In genomic region chr2:219116776-219117646, GRCh38 we compare ENCODE assay signal across 1 cellular context.
A peak's percentile ranks its signal among the peaks of the same experiment; 100 is the strongest.
TF ChIP-seq lines count a peak whose summit lies in the region.

No MANE protein-coding gene starts in this region.

TF ChIP-seq in HepG2, 621 proteins besides CTCF, POLR2A, EP300 and RAD21 (continues in another document):
- TF ChIP-seq ZNF225 (CRISPR knock-in tag; IDR thresholded peaks at IDR 0.05) (no peak), RAD51 (IDR thresholded peaks at IDR 0.05; ENCODE audit: borderline replicate concordance) (no peak), FOXO1 (CRISPR knock-in tag; IDR thresholded peaks at IDR 0.05) (peak; percentile 49; the same call in 1 of the 2 replicates), ZNF616 (CRISPR knock-in tag; IDR thresholded peaks at IDR 0.05; ENCODE audit: low read depth) (no peak), ZNF784 (CRISPR knock-in tag; IDR thresholded peaks at IDR 0.05; ENCODE audit: borderline replicate concordance) (peak; percentile 48; the same call in 1 of the 2 replicates), NR2F6 (IDR thresholded peaks at IDR 0.05) (no peak), NR2F6 (CRISPR knock-in tag; IDR thresholded peaks at IDR 0.05) (peak; percentile 44; the same call in 1 of the 2 replicates), HMGXB4 (CRISPR knock-in tag; IDR thresholded peaks at IDR 0.05; ENCODE audit: borderline replicate concordance in 1 of 2, low read depth in 1 of 2) (peak in 1 of 2 experiments; percentile 47; a peak in 1 of 4 replicates), GABPB1 (CRISPR knock-in tag; IDR thresholded peaks at IDR 0.05) (no peak), ZNF10 (CRISPR knock-in tag; IDR thresholded peaks at IDR 0.05; ENCODE audit: borderline replicate concordance, low read depth) (no peak), FIP1L1 (IDR thresholded peaks at IDR 0.05; ENCODE audit: borderline replicate concordance, insufficient read depth, low read depth, low read length) (no peak), ZNF609 (CRISPR knock-in tag; IDR thresholded peaks at IDR 0.05; ENCODE audit: borderline replicate concordance) (peak; percentile 88), PHF5A (CRISPR knock-in tag; IDR thresholded peaks at IDR 0.05; ENCODE audit: low read depth, unreplicated experiment) (peak; percentile 29), E2F1 (CRISPR knock-in tag; IDR thresholded peaks at IDR 0.05) (no peak), PHF21A (CRISPR knock-in tag; IDR thresholded peaks at IDR 0.05) (peak; percentile 90), ZNF280D (CRISPR knock-in tag; IDR thresholded peaks at IDR 0.05) (peak; percentile 36; the same call in 1 of the 2 replicates), GATA4 (IDR thresholded peaks at IDR 0.05; ENCODE audit: borderline replicate concordance, low read depth) (0 out of 2 replicates have a peak, but pooled peaks have one; percentile 30), MYPOP (CRISPR knock-in tag; IDR thresholded peaks at IDR 0.05) (0 out of 2 replicates have a peak, but pooled peaks have one; percentile 32), MXD1 (CRISPR knock-in tag; IDR thresholded peaks at IDR 0.05) (no peak), MYC (CRISPR knock-in tag; IDR thresholded peaks at IDR 0.05; ENCODE audit: borderline replicate concordance) (no peak), THAP11 (CRISPR knock-in tag; IDR thresholded peaks at IDR 0.05) (0 out of 2 replicates have a peak, but pooled peaks have one; percentile 43), ZNF605 (CRISPR knock-in tag; IDR thresholded peaks at IDR 0.05) (peak; percentile 42; the same call in 1 of the 2 replicates), FOXP4 (CRISPR knock-in tag; IDR thresholded peaks at IDR 0.05) (peak; percentile 93), ZNF44 (CRISPR knock-in tag; IDR thresholded peaks at IDR 0.05) (no peak), FOXO4 (CRISPR knock-in tag; conservative IDR thresholded peaks at IDR 0.05) (0 out of 2 replicates have a peak, but pooled peaks have one; percentile 64), ZNF414 (CRISPR knock-in tag; IDR thresholded peaks at IDR 0.05) (0 out of 2 replicates have a peak, but pooled peaks have one; percentile 59), ZNF451 (CRISPR knock-in tag; IDR thresholded peaks at IDR 0.05) (0 out of 2 replicates have a peak, but pooled peaks have one; percentile 36), MED1 (CRISPR knock-in tag; IDR thresholded peaks at IDR 0.05) (peak; percentile 60; the same call in 1 of the 2 replicates), ZXDC (CRISPR knock-in tag; IDR thresholded peaks at IDR 0.05) (no peak), SAP130 (CRISPR knock-in tag; IDR thresholded peaks at IDR 0.05; ENCODE audit: low read depth) (peak; percentile 81), KLF11 (CRISPR knock-in tag; IDR thresholded peaks at IDR 0.05) (no peak), ZNF124 (CRISPR knock-in tag; IDR thresholded peaks at IDR 0.05) (0 out of 2 replicates have a peak, but pooled peaks have one; percentile 29), TSC22D2 (CRISPR knock-in tag; IDR thresholded peaks at IDR 0.05; ENCODE audit: borderline replicate concordance) (no peak; the same call in 1 of the 2 replicates), GLI4 (CRISPR knock-in tag; IDR thresholded peaks at IDR 0.05; ENCODE audit: borderline replicate concordance) (no peak), ZBTB42 (CRISPR knock-in tag; IDR thresholded peaks at IDR 0.05) (no peak), NFKB2 (CRISPR knock-in tag; IDR thresholded peaks at IDR 0.05; ENCODE audit: borderline replicate concordance) (no peak), ZNF230 (CRISPR knock-in tag; IDR thresholded peaks at IDR 0.05) (no peak)
